1 cellular context compared by ENCODE assay signal in the genomic region with DNA sequence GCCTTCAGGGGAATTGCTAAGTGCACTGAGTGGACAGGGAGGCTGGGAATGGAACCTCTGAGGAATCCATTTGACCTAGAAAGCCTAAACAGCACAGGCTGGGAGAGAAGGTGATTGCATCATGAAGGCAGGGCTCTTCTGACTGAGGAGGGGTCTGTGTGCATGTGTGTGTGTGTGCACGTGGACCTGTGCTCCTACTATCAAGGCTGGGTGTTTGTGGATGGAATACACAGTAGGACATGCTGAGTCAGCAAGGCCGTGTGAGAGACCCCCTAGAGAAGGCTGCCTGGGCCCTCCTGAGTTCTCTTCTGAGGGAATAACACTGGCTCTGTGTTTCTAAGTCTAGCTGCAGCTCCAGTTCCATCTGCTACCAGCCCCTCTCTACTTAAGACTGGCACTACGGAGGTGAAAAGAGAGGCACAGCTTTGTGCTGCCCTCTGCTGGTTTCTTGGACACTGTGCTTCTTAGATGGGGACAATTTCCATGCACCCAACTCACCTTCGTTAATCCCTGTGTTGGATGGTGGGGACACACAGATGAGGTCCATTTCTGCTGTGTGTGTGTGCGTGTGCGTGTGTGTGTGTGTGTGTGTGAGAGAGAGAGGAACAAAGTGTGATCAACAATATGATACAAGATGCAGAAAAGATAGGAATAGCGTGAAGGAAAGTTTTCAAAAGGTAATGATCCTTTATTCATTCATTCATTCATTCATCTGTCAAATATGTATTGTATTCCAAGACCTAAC.
TF ChIP-seq lines count a peak whose summit lies in the region.

No MANE protein-coding gene starts in this region.

TF ChIP-seq in H1, 55 proteins besides CTCF, POLR2A, EP300 and RAD21:
- TF ChIP-seq TBP (IDR thresholded peaks at IDR 0.05; ENCODE audit: low read depth, low read length) (peak; percentile 18; the same call in 1 of the 2 replicates), TAF1 (IDR thresholded peaks at IDR 0.05; ENCODE audit: low read depth, low read length) (0 out of 2 replicates have a peak, but pooled peaks have one; percentile 54), E2F6 (IDR thresholded peaks at IDR 0.05) (no peak), CEBPB (IDR thresholded peaks at IDR 0.05; ENCODE audit: low read depth, low read length) (peak; percentile 75), MAFK (IDR thresholded peaks at IDR 0.05; ENCODE audit: low read depth, low read length) (peak; percentile 64), RBBP5 (IDR thresholded peaks at IDR 0.05; ENCODE audit: borderline replicate concordance, low read depth, low read length) (0 out of 2 replicates have a peak, but pooled peaks have one; percentile 56)
